In genomic region chr2:27655155-27655951, GRCh38 we compare ENCODE assay signal across 9 cellular contexts. TPM values are rescaled to one million over a fixed set of nuclear protein-coding genes. Genes with fewer than 3 reads are reported as not detected.
DNase-seq lines count a peak whose midpoint lies in the region; ATAC-seq lines count a peak whose summit lies in the region.
"Had no signal": no experiment of that assay in that cellular context is flagged by ENCODE, and none has a peak within 500 bp of the region (broad histone marks: within the 10 kb centered on the region; RNA-seq: fewer than 3 reads in every experiment).

No MANE protein-coding gene starts in this region.

- intact Hi-C loops in aorta (cut with DNase I) = no loop called here

- no peaks in the 10 kb centered on the region for H3K9me3 Mint-ChIP-seq in activated CD8-positive, alpha-beta memory T cell treated with anti-CD3 and anti-CD28 coated beads, Interleukin-2, amount 10 ng/mL, durations not matched to agents 7 days and 5 days (ENCODE audit: low read depth)
- H3K9me3 Mint-ChIP-seq: CD8-positive, alpha-beta memory T cell had no signal

- H3K4me3 ChIP-seq in aorta (ENCODE audit: low read length in 2 of 2) = no peak overlapping the region

- CTCF ChIA-PET in activated CD8-positive, alpha-beta memory T cell treated with anti-CD3 and anti-CD28 coated beads, Interleukin-2, amount 10 ng/mL, durations not matched to agents 7 days and 5 days (lab: Charles Lee) = interaction anchor here (1.9 kb wide), 1 partner anchor 28 kb away, joined by 6 read pairs; no protein-coding TSS in a partner anchor

- no peaks in the 10 kb centered on the region for H3K9me3 ChIP-seq in aorta (ENCODE audit: control insufficient read depth, low read length)

- WGBS in aorta, 2 donors = 63 to 69% methylated on average over 7 of the region's 7 CpGs

- no peak overlapping the region for H3K27ac ChIP-seq in aorta (ENCODE audit: low read depth in 1 of 2, low read length in 2 of 2)

- DNase-seq in ELR (ENCODE audit: low read depth) (peak; percentile 55), RPMI7951 (ENCODE audit: low read depth) (peak; percentile 36), glomerular visceral epithelial cell (ENCODE audit: extremely low spot score) (peak; percentile 54), aorta (no peak), SHP77 treated with DMSO at 0.1 percent for 48 hours (lab: John Stamatoyannopoulos, UW) (no peak)
- DNase-seq in activated CD8-positive, alpha-beta memory T cell treated with anti-CD3 and anti-CD28 coated beads, Interleukin-2, amount 10 ng/mL, durations not matched to agents 7 days and 5 days = no peak
- DNase-seq: activated effector memory CD4-positive, alpha-beta T cell treated with Interleukin-2 at 50 U/mL for 16 hours; CD8-positive, alpha-beta memory T cell; islet precursor cell had no signal

- peaks cover 13 to 19% of the 10 kb centered on the region in 2 donors for H3K36me3 ChIP-seq in aorta (ENCODE audit: control insufficient read depth in 1 of 2, insufficient read depth in 2 of 2, low read length in 1 of 2)

- H3K27me3 Mint-ChIP-seq in activated CD8-positive, alpha-beta memory T cell treated with anti-CD3 and anti-CD28 coated beads, Interleukin-2, amount 10 ng/mL, durations not matched to agents 7 days and 5 days = no peaks in the 10 kb centered on the region
- H3K27me3 Mint-ChIP-seq: CD8-positive, alpha-beta memory T cell had no signal

- peaks cover 55% of the 10 kb centered on the region for H3K36me3 Mint-ChIP-seq in activated CD8-positive, alpha-beta memory T cell treated with anti-CD3 and anti-CD28 coated beads, Interleukin-2, amount 10 ng/mL, durations not matched to agents 7 days and 5 days

- no peaks in the 10 kb centered on the region for H3K27me3 ChIP-seq in aorta (ENCODE audit: control insufficient read depth in 1 of 2, insufficient read depth in 2 of 2, low read length in 1 of 2)

- no peak overlapping the region for H3K27ac Mint-ChIP-seq in activated CD8-positive, alpha-beta memory T cell treated with anti-CD3 and anti-CD28 coated beads, Interleukin-2, amount 10 ng/mL, durations not matched to agents 7 days and 5 days

- H3K4me1 ChIP-seq in aorta (ENCODE audit: control insufficient read depth in 1 of 2, insufficient read depth in 2 of 2, low read length in 2 of 2) = no peaks in the 10 kb centered on the region

- H3K4me1 Mint-ChIP-seq in activated CD8-positive, alpha-beta memory T cell treated with anti-CD3 and anti-CD28 coated beads, Interleukin-2, amount 10 ng/mL, durations not matched to agents 7 days and 5 days = peaks cover 18% of the 10 kb centered on the region

- H3K4me3 Mint-ChIP-seq in activated CD8-positive, alpha-beta memory T cell treated with anti-CD3 and anti-CD28 coated beads, Interleukin-2, amount 10 ng/mL, durations not matched to agents 7 days and 5 days = no peak overlapping the region
- H3K4me3 Mint-ChIP-seq: CD8-positive, alpha-beta memory T cell had no signal

- ATAC-seq in aorta (ENCODE audit: low FRiP score) = no peak
- no peak for ATAC-seq in activated CD8-positive, alpha-beta memory T cell treated with anti-CD3 and anti-CD28 coated beads, Interleukin-2, amount 10 ng/mL, durations not matched to agents 7 days and 5 days

RNA-seq across cellular contexts. Expression of gene SUPT7L, which starts 8.1 kb away (rescaled TPM):
- 29.2 and 31.5 TPM in 2 replicates for total RNA-seq in RPMI7951 (2014; rRNA removed; shearing (Covaris generic))
- 10 to 100 TPM; 25.2 to 32.1 TPM for total RNA-seq in aorta
- 10 to 100 TPM in 1 of 2 donors, 1 to 10 TPM in 1; 9.4 to 45.5 TPM for polyA plus RNA-seq in aorta
- 10 to 100 TPM; 34.8 to 39.7 TPM for total RNA-seq in activated CD8-positive, alpha-beta memory T cell treated with anti-CD3 and anti-CD28 coated beads, Interleukin-2, amount 10 ng/mL, durations not matched to agents 7 days and 5 days

RNA-seq across cellular contexts. Expression of gene SLC4A1AP, which starts 8.3 kb away (rescaled TPM):
- total RNA-seq in RPMI7951 (2014; rRNA removed; shearing (Covaris generic)) = 37.9 and 40.0 TPM in 2 replicates
- total RNA-seq in aorta = 10 to 100 TPM; 17.8 to 19.7 TPM
- polyA plus RNA-seq in aorta = 10 to 100 TPM; 10.3 to 16.1 TPM
- 10 to 100 TPM; 27.8 to 28.2 TPM for total RNA-seq in activated CD8-positive, alpha-beta memory T cell treated with anti-CD3 and anti-CD28 coated beads, Interleukin-2, amount 10 ng/mL, durations not matched to agents 7 days and 5 days

RNA-seq across cellular contexts. Expression of gene GPN1, which starts 26.5 kb away (rescaled TPM):
- 61.9 and 63.3 TPM in 2 replicates for total RNA-seq in RPMI7951 (2014; rRNA removed; shearing (Covaris generic))
- 10 to 100 TPM; 16.4 to 21.9 TPM for total RNA-seq in aorta
- 10 to 100 TPM; 20.5 to 24.8 TPM for polyA plus RNA-seq in aorta
- 10 to 100 TPM; 36.9 to 50.9 TPM for total RNA-seq in activated CD8-positive, alpha-beta memory T cell treated with anti-CD3 and anti-CD28 coated beads, Interleukin-2, amount 10 ng/mL, durations not matched to agents 7 days and 5 days

RNA-seq across cellular contexts. Expression of gene CCDC121, which starts 26.5 kb away (rescaled TPM):
- total RNA-seq in RPMI7951 (2014; rRNA removed; shearing (Covaris generic)) = 1.8 and 2.2 TPM in 2 replicates
- 1 to 10 TPM; 2.2 to 3.6 TPM for total RNA-seq in aorta
- 1 to 10 TPM; 2.4 to 4.5 TPM for polyA plus RNA-seq in aorta
- 1 to 10 TPM in 1 of 2 experiments, under 1 TPM in 1; 0.98 to 1.5 TPM for total RNA-seq in activated CD8-positive, alpha-beta memory T cell treated with anti-CD3 and anti-CD28 coated beads, Interleukin-2, amount 10 ng/mL, durations not matched to agents 7 days and 5 days

Comparison
In these comparisons a context has a peak if more than half of its experiments do, and no peak if none do; other contexts are left out.
1. DNase-seq: peak in ELR (single experiment), RPMI7951 (single experiment) and glomerular visceral epithelial cell (single experiment); none in aorta (0 of 2), activated CD8-positive, alpha-beta memory T cell treated with anti-CD3 and anti-CD28 coated beads, Interleukin-2, amount 10 ng/mL, durations not matched to agents 7 days and 5 days (single experiment) and SHP77 treated with DMSO at 0.1 percent for 48 hours (single experiment).